Comparison of ENCODE assay signal across 4 cellular contexts in the genomic region with DNA sequence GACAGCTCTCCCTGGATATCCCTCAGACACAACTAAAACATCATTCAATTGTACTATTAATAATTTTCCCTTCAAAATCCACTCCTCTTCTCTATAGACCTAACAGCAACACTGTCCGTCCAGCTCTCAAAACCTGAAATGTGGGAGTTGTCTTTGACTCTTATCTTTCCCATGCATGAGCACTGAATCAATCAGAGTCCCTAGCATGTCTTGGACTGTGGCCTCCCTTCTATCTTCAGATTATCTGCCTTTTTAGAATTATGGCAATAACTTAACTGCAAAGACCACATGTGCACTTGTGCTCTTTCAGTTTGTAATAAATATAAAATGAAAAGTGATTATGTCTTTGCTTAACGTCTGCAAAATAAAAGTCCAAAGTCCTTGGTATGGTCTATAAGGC.
"Had no signal": no experiment of that assay in that cellular context is flagged by ENCODE, and none has a peak within 500 bp of the region (broad histone marks: within the 10 kb centered on the region; RNA-seq: fewer than 3 reads in every experiment).

No MANE protein-coding gene starts in this region.

- H3K4me3 Mint-ChIP-seq: GM23338, H9 had no signal

- ATAC-seq: GM23338 had no signal

- H3K27ac Mint-ChIP-seq: GM23338, H9 had no signal

- H3K4me3 ChIP-seq: GM23338 had no signal

- DNase-seq: H9, HCEC 1CT, IMR-90 had no signal

- H3K9me3 Mint-ChIP-seq: H9 had no signal
